Comparison of ENCODE assay signal across 30 cellular contexts in genomic region chr1:44086722-44087474, GRCh38. TPM values are rescaled to one million over a fixed set of nuclear protein-coding genes. Genes with fewer than 3 reads are reported as not detected.
DNase-seq lines count a peak whose midpoint lies in the region; ATAC-seq and TF ChIP-seq lines count a peak whose summit lies in the region.
"Had no signal": no experiment of that assay in that cellular context is flagged by ENCODE, and none has a peak within 500 bp of the region (broad histone marks: within the 10 kb centered on the region; RNA-seq: fewer than 3 reads in every experiment).

No MANE protein-coding gene starts in this region.

- no peak for ATAC-seq in HG03108 (IDR thresholded peaks at IDR 0.05; ENCODE audit: unreplicated experiment)
- ATAC-seq: activated CD4-positive, alpha-beta T cell treated with anti-CD3 and anti-CD28 coated beads for 36 hours; activated naive CD8-positive, alpha-beta T cell treated with anti-CD3 and anti-CD28 coated beads, Interleukin-2, amount 50 U/mL, for 24 hours; natural killer cell treated with Interleukin-12 subunit alpha and Interleukin-12 subunit beta and Interleukin-15 and Interleukin-18, amount 100 ng/mL, for 72 hours; pancreas; right cardiac atrium had no signal

- no peak for TF ChIP-seq CTCF in kidney epithelial cell (IDR thresholded peaks at IDR 0.05; ENCODE audit: insufficient read depth, low read length, poor library complexity, severe bottlenecking)

- DNase-seq in DMS53 (lab: John Stamatoyannopoulos, UW) (peak; percentile 50), NCI-H1417 treated with DMSO at 0.1 percent for 48 hours (lab: John Stamatoyannopoulos, UW) (peak; percentile 82), NCI-H345 treated with DMSO at 0.1 percent for 48 hours (lab: John Stamatoyannopoulos, UW; ENCODE audit: unreplicated experiment) (peak; percentile 16), kidney epithelial cell (ENCODE audit: low read depth) (peak; percentile 35), NCI-H446 treated with DMSO at 0.1 percent for 48 hours (lab: John Stamatoyannopoulos, UW) (no peak), C1 segment of cervical spinal cord (lab: John Stamatoyannopoulos, UW) (no peak), cortex of kidney (lab: John Stamatoyannopoulos, UW) (no peak)
- DNase-seq: activated CD4-positive, alpha-beta T cell treated with anti-CD3 and anti-CD28 coated beads for 36 hours; activated gamma-delta T cell treated with Interleukin-2 at 50 U/mL for 16 hours; activated naive CD8-positive, alpha-beta T cell treated with anti-CD3 and anti-CD28 coated beads, Interleukin-2, amount 50 U/mL, for 24 hours; BE2C; effector CD4-positive, alpha-beta T cell; EL; foreskin fibroblast; hippocampal formation; immature natural killer cell; Karpas-422; MV-4-11; NCI-H446; pancreas; right cardiac atrium; stimulated activated CD4-positive, alpha-beta T cell treated with anti-CD3 and anti-CD28 coated beads, Interleukin-12 subunit alpha, Interleukin-12 subunit beta, amount 100 ng/mL, for 4 hours; stimulated activated CD4-positive, alpha-beta T cell treated with anti-CD3 and anti-CD28 coated beads, Interleukin-4, amount 100 ng/mL, for 24 hours; stimulated activated naive CD4-positive, alpha-beta T cell had no signal

- H3K4me3 ChIP-seq in kidney epithelial cell (ENCODE audit: low read depth, low read length): no peak overlapping the region
- H3K4me3 ChIP-seq: pancreas had no signal

- no peaks in the 10 kb centered on the region for H3K27me3 ChIP-seq in kidney epithelial cell (ENCODE audit: control insufficient read depth, insufficient read depth, low read length)
- H3K27me3 ChIP-seq: BE2C, pancreas had no signal

- no peaks in the 10 kb centered on the region for H3K36me3 ChIP-seq in kidney epithelial cell (ENCODE audit: control insufficient read depth, insufficient read depth, low read length)
- H3K36me3 ChIP-seq: BE2C, pancreas had no signal

RNA-seq across cellular contexts. Expression of gene KLF17, which starts 31.7 kb away (rescaled TPM):
- total RNA-seq in kidney epithelial cell: not detected in 2 replicates
- total RNA-seq: activated CD4-positive, alpha-beta T cell treated with anti-CD3 and anti-CD28 coated beads for 36 hours; lower leg skin; mononuclear cell; natural killer cell treated with Interleukin-12 subunit alpha and Interleukin-12 subunit beta and Interleukin-15 and Interleukin-18, amount 100 ng/mL, for 72 hours; right cardiac atrium had no signal

RNA-seq across cellular contexts. Expression of gene KLF18, which starts 54.5 kb away (rescaled TPM):
- not detected in 2 replicates for total RNA-seq in kidney epithelial cell
- total RNA-seq: activated CD4-positive, alpha-beta T cell treated with anti-CD3 and anti-CD28 coated beads for 36 hours; lower leg skin; mononuclear cell; natural killer cell treated with Interleukin-12 subunit alpha and Interleukin-12 subunit beta and Interleukin-15 and Interleukin-18, amount 100 ng/mL, for 72 hours; pancreas; right cardiac atrium; RPMI7951; temporal lobe had no signal

RNA-seq across cellular contexts. Expression of gene SLC6A9, which starts 55.6 kb away (rescaled TPM):
- 20.1 and 22.4 TPM in 2 replicates for total RNA-seq in kidney epithelial cell
- total RNA-seq: mononuclear cell had no signal

Comparison
In these comparisons a context has a peak if more than half of its experiments do, and no peak if none do; other contexts are left out.
1. DNase-seq: peak in DMS53 (single experiment), NCI-H1417 treated with DMSO at 0.1 percent for 48 hours (single experiment), NCI-H345 treated with DMSO at 0.1 percent for 48 hours (single experiment) and kidney epithelial cell (single experiment); none in NCI-H446 treated with DMSO at 0.1 percent for 48 hours (single experiment), C1 segment of cervical spinal cord (0 of 14) and cortex of kidney (single experiment).